27 cellular contexts compared by ENCODE assay signal in genomic region chr7:54860003-54860775, GRCh38.
DNase-seq lines count a peak whose midpoint lies in the region; ATAC-seq, FAIRE-seq and TF ChIP-seq lines count a peak whose summit lies in the region.
"Had no signal": no experiment of that assay in that cellular context is flagged by ENCODE, and none has a peak within 500 bp of the region (broad histone marks: within the 10 kb centered on the region; RNA-seq: fewer than 3 reads in every experiment).

No MANE protein-coding gene starts in this region.

- H3K9me3 ChIP-seq in IMR-90 (ENCODE audit: control insufficient read depth, insufficient read depth, low read length) (peaks cover 5% of the 10 kb centered on the region), H1 (ENCODE audit: insufficient read depth in 2 of 2, low read depth in 1 of 2, low read length in 1 of 2) (no peaks in the 10 kb centered on the region)
- H3K9me3 ChIP-seq: BLaER1, heart right ventricle, left ventricle myocardium inferior, stomach, transverse colon had no signal

- TF ChIP-seq CTCF in IMR-90 (conservative IDR thresholded peaks at IDR 0.05; ENCODE audit: low read depth, low read length) (no peak), H1 (IDR thresholded peaks at IDR 0.05; ENCODE audit: control extremely low read depth in 1 of 3, insufficient read depth in 1 of 3, low read depth in 1 of 3, low read length in 3 of 3) (no peak), osteocyte (IDR thresholded peaks at IDR 0.05) (no peak), CD14-positive monocyte (IDR thresholded peaks at IDR 0.05) (no peak)

- no peak overlapping the region for H3K23ac ChIP-seq in IMR-90 (ENCODE audit: low read depth, low read length)
- H3K23ac ChIP-seq in H1 (ENCODE audit: insufficient read length): no peak overlapping the region

- H4K91ac ChIP-seq in IMR-90 (ENCODE audit: insufficient read depth, low read depth, low read length) (no peak overlapping the region), H1 (replicated peaks; ENCODE audit: insufficient read length, low read length) (no peak overlapping the region)

- no peak for FAIRE-seq in H1 (lab: Jason Lieb, UNC)
- FAIRE-seq: GM18507 had no signal

- H4K8ac ChIP-seq in IMR-90 (ENCODE audit: low read depth in 2 of 2, low read length in 2 of 2) (no peak overlapping the region), H1 (ENCODE audit: extremely low read depth, insufficient read depth, low read length) (no peak overlapping the region)

- H3K9me1 ChIP-seq in IMR-90 (ENCODE audit: insufficient read depth, low read length): 0 out of 2 replicates have a peak, but pooled peaks cover 5% of the 10 kb centered on the region

- H3K14ac ChIP-seq in IMR-90 (replicated peaks; ENCODE audit: low read depth, low read length) (no peak overlapping the region; the same call in 1 of the 2 replicates), H1 (ENCODE audit: insufficient read length) (no peak overlapping the region)

- dilution Hi-C loops in IMR-90 (cut with HindIII; ENCODE audit: low sequenced_read_pairs, unreplicated experiment): no loop called here

- TF ChIP-seq POLR2A in IMR-90 (IDR thresholded peaks at IDR 0.05; ENCODE audit: low read depth, low read length) (no peak), H1 (IDR thresholded peaks at IDR 0.05; ENCODE audit: control extremely low read depth in 1 of 2, low read depth in 2 of 2, low read length in 2 of 2) (no peak)

- no CpG with 5 or more reads among the region's 4 CpGs for WGBS in IMR-90 (ENCODE audit: extremely low coverage in 2 of 2, insufficient read length in 1 of 2), 2 experiments
- 82% methylated on average over 4 of the region's 4 CpGs; no CpG with 5 or more reads in 1 of the 2 experiments for WGBS in H1 (ENCODE audit: extremely low coverage in 1 of 2, insufficient coverage in 1 of 2, insufficient read length in 1 of 2, insufficient replicate concordance in 2 of 2, low coverage in 1 of 2, low lambda C conversion rate in 2 of 2, missing lambda C conversion rate in 1 of 2), 2 experiments

- H4K20me1 ChIP-seq in IMR-90 (ENCODE audit: insufficient read depth, low read length): no peaks in the 10 kb centered on the region
- H4K20me1 ChIP-seq in H1 (replicated peaks in 1 of 2; ENCODE audit: control insufficient read depth in 1 of 2, insufficient read depth in 2 of 2, low read length in 2 of 2): no peaks in the 10 kb centered on the region
- H4K20me1 ChIP-seq: BLaER1 had no signal

- DNase-seq in DMS153 treated with DMSO at 0.1 percent for 48 hours (lab: John Stamatoyannopoulos, UW; ENCODE audit: unreplicated experiment) (peak; percentile 21), IMR-90 (peak; percentile 31), H1 (ENCODE audit: low read depth in 1 of 2, low spot score in 2 of 2) (no peak), osteocyte (ENCODE audit: extremely low spot score, unreplicated experiment) (no peak), CD14-positive monocyte (ENCODE audit: low spot score) (no peak), putamen (ENCODE audit: low spot score) (no peak)
- DNase-seq: ACHN; activated gamma-delta T cell treated with Interleukin-2 at 50 U/mL for 16 hours; activated T-cell treated with anti-CD3 and anti-CD28 coated beads, Interleukin-2, amount 50 U/mL, for 1 hour; Calu3; GDM1; HCEC 1CT; heart right ventricle; left ventricle myocardium inferior; MV-4-11; NCI-H1694; OCI-M1; SHP77; stimulated activated CD4-positive, alpha-beta T cell treated with anti-CD3 and anti-CD28 coated beads, Interleukin-12 subunit alpha, Interleukin-12 subunit beta, amount 100 ng/mL, for 4 hours; stimulated activated CD4-positive, alpha-beta T cell treated with anti-CD3 and anti-CD28 coated beads, Interleukin-4, amount 100 ng/mL, for 4 hours; stomach; transverse colon had no signal

- no peak overlapping the region for H2AK9ac ChIP-seq in IMR-90 (replicated peaks; ENCODE audit: low read depth, low read length, poor library complexity)

- H3K27ac ChIP-seq in IMR-90 (ENCODE audit: insufficient read depth, low read length) (no peak overlapping the region), H1 (ENCODE audit: low read depth, low read length) (no peak overlapping the region)
- H3K27ac ChIP-seq: BLaER1, heart right ventricle, KMS-11, left ventricle myocardium inferior, stomach, transverse colon had no signal

- H3K36me3 ChIP-seq in IMR-90 (ENCODE audit: control insufficient read depth, insufficient read depth, low read length) (no peaks in the 10 kb centered on the region), H1 (ENCODE audit: control insufficient read depth in 2 of 4, insufficient read depth in 4 of 4, low read length in 3 of 4) (no peaks in the 10 kb centered on the region)
- H3K36me3 ChIP-seq: BLaER1, heart right ventricle, left ventricle myocardium inferior, stomach, transverse colon had no signal

- POLR2A ChIA-PET in IMR-90 (lab: Charles Lee; ENCODE audit: unreplicated experiment): no interaction called here
- POLR2A ChIA-PET in H1 (lab: Charles Lee; ENCODE audit: partially characterized antibody): no interaction called here

- H3K4me1 ChIP-seq in IMR-90 (ENCODE audit: control insufficient read depth, insufficient read depth, low read length) (peaks cover 4% of the 10 kb centered on the region), H1 (replicated peaks in 1 of 4; ENCODE audit: control insufficient read depth in 3 of 4, insufficient read depth in 4 of 4, low read length in 3 of 4) (peaks cover 0 to 4% (median 3%) of the 10 kb centered on the region in 4 experiments; a peak in 4 of 7 replicates)
- H3K4me1 ChIP-seq: BLaER1, heart right ventricle, left ventricle myocardium inferior, stomach, transverse colon had no signal

- H3K36me3 Mint-ChIP-seq in osteocyte (ENCODE audit: unreplicated experiment) (no peaks in the 10 kb centered on the region), CD14-positive monocyte (no peaks in the 10 kb centered on the region)

- H3K9me3 Mint-ChIP-seq in osteocyte (ENCODE audit: unreplicated experiment) (no peaks in the 10 kb centered on the region), CD14-positive monocyte (peaks cover 0 to 21% (median 6%) of the 10 kb centered on the region in 7 donors)

- intact Hi-C loops in IMR-90 (cut with micrococcal nuclease): no loop called here
- intact Hi-C loops in CD14-positive monocyte (cut with micrococcal nuclease): no loop called here

- ATAC-seq in IMR-90 (ENCODE audit: low read depth): peak; percentile 41
- ATAC-seq in GM21619 (IDR thresholded peaks at IDR 0.05; ENCODE audit: unreplicated experiment): no peak
- no peak for ATAC-seq in GM18868 (IDR thresholded peaks at IDR 0.05; ENCODE audit: unreplicated experiment)

- H3K4me1 Mint-ChIP-seq in osteocyte (ENCODE audit: unreplicated experiment) (peaks cover 39% of the 10 kb centered on the region), CD14-positive monocyte (no peaks in the 10 kb centered on the region)

- H3K27ac Mint-ChIP-seq in osteocyte (ENCODE audit: unreplicated experiment) (peak overlapping the region; percentile 62), CD14-positive monocyte (no peak overlapping the region)

- H3K4ac ChIP-seq in IMR-90 (ENCODE audit: low read depth, low read length): no peak overlapping the region
- H3K4ac ChIP-seq in H1 (replicated peaks; ENCODE audit: insufficient read length, low read depth, low read length): no peak overlapping the region

- H2BK20ac ChIP-seq in IMR-90 (ENCODE audit: low read depth, low read length) (peak overlapping the region; percentile 0; the same call in 1 of the 2 replicates), H1 (ENCODE audit: low read length) (no peak overlapping the region)

- H3K4me3 ChIP-seq in IMR-90 (ENCODE audit: insufficient read depth, low read depth, low read length): no peak overlapping the region
- H3K4me3 ChIP-seq in H1 (ENCODE audit: extremely low read depth in 1 of 4, insufficient read depth in 2 of 4, low read depth in 3 of 4, low read length in 4 of 4): no peak overlapping the region
- H3K4me3 ChIP-seq: BLaER1, heart right ventricle, left ventricle myocardium inferior, stomach, transverse colon had no signal

- H2AFZ ChIP-seq in IMR-90 (replicated peaks; ENCODE audit: low read length, poor library complexity) (no peak overlapping the region), H1 (ENCODE audit: low read length) (peak overlapping the region; percentile 29; the same call in 1 of the 2 replicates)

- H3K9ac ChIP-seq in IMR-90 (ENCODE audit: low read depth, low read length) (no peak overlapping the region), H1 (replicated peaks in 1 of 4; ENCODE audit: extremely low read depth in 1 of 4, low read depth in 3 of 4, low read length in 3 of 4) (no peak overlapping the region)
- H3K9ac ChIP-seq: BLaER1, KMS-11 had no signal

- H2BK15ac ChIP-seq in IMR-90 (ENCODE audit: low read depth, low read length) (no peak overlapping the region), H1 (ENCODE audit: low read length) (no peak overlapping the region)

- H3K23me2 ChIP-seq in H1 (ENCODE audit: low read depth, low read length): no peaks in the 10 kb centered on the region

- no peak overlapping the region for H3K4me3 Mint-ChIP-seq in osteocyte (ENCODE audit: unreplicated experiment)
- no peak overlapping the region for H3K4me3 Mint-ChIP-seq in CD14-positive monocyte

- H3K27me3 ChIP-seq in IMR-90 (ENCODE audit: control insufficient read depth, insufficient read depth, low read length): peaks cover 11% of the 10 kb centered on the region; the same call in 1 of the 2 replicates
- H3K27me3 ChIP-seq in H1 (replicated peaks in 1 of 4; ENCODE audit: control insufficient read depth in 3 of 4, extremely low read depth in 1 of 4, insufficient read depth in 3 of 4, low read length in 3 of 4): no peaks in the 10 kb centered on the region
- H3K27me3 ChIP-seq: BLaER1, stomach, transverse colon had no signal

- H2BK5ac ChIP-seq in IMR-90 (ENCODE audit: low read depth, low read length, poor library complexity, severe bottlenecking) (no peak overlapping the region), H1 (ENCODE audit: low read depth, low read length) (no peak overlapping the region)

- no TSS peak for BruUV-seq in IMR-90 (replicated peaks; lab: Mats Ljungman, UMichigan)

- no peak for TF ChIP-seq EP300 in H1 (IDR thresholded peaks at IDR 0.05; ENCODE audit: borderline replicate concordance in 1 of 2, low read depth in 2 of 2, low read length in 2 of 2)

- in situ Hi-C loops in IMR-90 (cut with MboI; ENCODE audit: low sequenced_read_pairs): no loop called here

- no peak overlapping the region for H2BK12ac ChIP-seq in H1 (ENCODE audit: low read depth, low read length)

- no peak overlapping the region for H2BK120ac ChIP-seq in IMR-90 (ENCODE audit: low read depth, low read length)
- H2BK120ac ChIP-seq in H1 (replicated peaks; ENCODE audit: low read depth, low read length): no peak overlapping the region

- H3K18ac ChIP-seq in IMR-90 (ENCODE audit: low read depth, low read length) (no peak overlapping the region), H1 (ENCODE audit: extremely low read depth, low read length) (no peak overlapping the region)

- no peak overlapping the region for H3K56ac ChIP-seq in IMR-90 (ENCODE audit: extremely low read depth, insufficient read depth, low read length)
- no peak overlapping the region for H3K56ac ChIP-seq in H1 (replicated peaks; ENCODE audit: insufficient read length, low read depth, low read length)

- H3K79me2 ChIP-seq in H1 (ENCODE audit: control insufficient read depth in 1 of 2, insufficient read depth in 2 of 2, low read length in 2 of 2): no peaks in the 10 kb centered on the region

- CTCF ChIA-PET in IMR-90 (lab: Yijun Ruan, JAX) (interaction anchor here (1.0 kb wide), 1 partner anchor 11 kb away, joined by 3 read pairs; no protein-coding TSS in a partner anchor), H1 (lab: Charles Lee; ENCODE audit: partially characterized antibody) (interaction anchor here (0.6 to 1.9 kb wide), 7 partner anchors 10 to 395 kb away, joined by 3 to 6 read pairs (median 4); no protein-coding TSS in a partner anchor)

- H3K79me1 ChIP-seq in IMR-90 (ENCODE audit: low read depth in 1 of 2, low read length in 2 of 2) (no peaks in the 10 kb centered on the region), H1 (ENCODE audit: low read depth, low read length) (no peaks in the 10 kb centered on the region)

- no peak for TF ChIP-seq RAD21 in IMR-90 (IDR thresholded peaks at IDR 0.05; ENCODE audit: low read length)
- no peak for TF ChIP-seq RAD21 in H1 (IDR thresholded peaks at IDR 0.05 in 1 of 2, conservative IDR thresholded peaks at IDR 0.05 in 1 of 2; ENCODE audit: low read depth in 2 of 2, low read length in 2 of 2)

- no peak overlapping the region for H2AK5ac ChIP-seq in IMR-90 (ENCODE audit: low read depth, low read length)
- H2AK5ac ChIP-seq in H1 (ENCODE audit: low read depth, low read length): no peak overlapping the region

- H3K27me3 Mint-ChIP-seq in osteocyte (ENCODE audit: unreplicated experiment) (no peaks in the 10 kb centered on the region), CD14-positive monocyte (ENCODE audit: low read depth in 3 of 3) (peaks cover 0 to 8% (median 7%) of the 10 kb centered on the region in 3 donors)

- H3K4me2 ChIP-seq in IMR-90 (ENCODE audit: low read depth, low read length) (no peak overlapping the region), H1 (ENCODE audit: insufficient read depth in 1 of 2, low read depth in 2 of 2, low read length in 2 of 2) (no peak overlapping the region)
- H3K4me2 ChIP-seq: BLaER1, KMS-11 had no signal

- H4K5ac ChIP-seq in IMR-90 (ENCODE audit: low read depth, low read length) (no peak overlapping the region), H1 (ENCODE audit: insufficient read length, low read depth, low read length) (no peak overlapping the region)

Comparison
In these comparisons a context has a peak if more than half of its experiments do, and no peak if none do; other contexts are left out.
1. DNase-seq: peak in DMS153 treated with DMSO at 0.1 percent for 48 hours (single experiment) and IMR-90 (single experiment); none in H1 (0 of 2), osteocyte (single experiment), CD14-positive monocyte (single experiment) and putamen (single experiment).